Comparison of ENCODE assay signal across 9 cellular contexts in the genomic region with DNA sequence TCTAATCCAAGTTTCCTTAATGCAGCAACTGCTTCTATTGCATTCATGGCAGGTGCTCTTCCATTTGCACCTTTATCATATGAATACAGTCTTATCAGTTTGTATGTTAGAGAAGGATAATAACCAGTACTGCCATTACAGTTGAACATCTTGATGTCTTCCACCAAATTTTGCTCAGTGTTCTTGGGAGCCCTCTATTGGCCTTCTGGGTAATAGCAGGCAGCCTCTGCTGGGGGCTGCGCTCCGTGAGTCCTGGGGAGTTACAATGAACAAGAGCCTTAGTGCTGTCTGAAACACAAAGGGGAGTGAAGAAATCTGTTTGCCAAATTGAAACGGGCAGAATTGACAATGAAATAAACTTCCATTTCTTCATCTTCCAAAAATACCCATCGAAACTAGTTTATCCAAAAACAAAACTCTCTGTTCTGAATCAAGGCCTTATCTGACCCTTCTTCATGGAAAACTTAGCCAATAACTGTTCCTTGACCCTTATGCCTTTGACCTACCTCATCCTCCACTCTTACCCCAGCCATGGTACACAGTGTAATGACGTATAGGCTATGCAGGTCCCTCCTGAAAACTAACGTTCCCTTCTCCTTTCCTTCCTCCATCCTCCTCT.
DNase-seq lines count a peak whose midpoint lies in the region; ATAC-seq lines count a peak whose summit lies in the region.
"Had no signal": no experiment of that assay in that cellular context is flagged by ENCODE, and none has a peak within 500 bp of the region (broad histone marks: within the 10 kb centered on the region; RNA-seq: fewer than 3 reads in every experiment).

No MANE protein-coding gene starts in this region.

- no peaks in the 10 kb centered on the region for H3K4me1 Mint-ChIP-seq in activated CD4-positive, alpha-beta T cell treated with anti-CD3 and anti-CD28 coated beads, Interleukin-2, amount 10 ng/mL, durations not matched to agents 24 days and 14 days

- intact Hi-C loops in activated CD4-positive, alpha-beta T cell treated with anti-CD3 and anti-CD28 coated beads, Interleukin-2, amount 10 ng/mL, durations not matched to agents 24 days and 14 days (cut with micrococcal nuclease) = loop anchor here (2.0 to 5.0 kb wide), 2 partner anchors 533 to 1019 kb away; no protein-coding TSS in a partner anchor

- H3K27ac Mint-ChIP-seq in activated CD4-positive, alpha-beta T cell treated with anti-CD3 and anti-CD28 coated beads, Interleukin-2, amount 10 ng/mL, durations not matched to agents 24 days and 14 days = no peak overlapping the region
- H3K27ac Mint-ChIP-seq: activated naive CD4-positive, alpha-beta T cell treated with anti-CD3 and anti-CD28 coated beads, Interleukin-2, amount 50 U/mL, for 72 hours had no signal

- no peaks in the 10 kb centered on the region for H3K9me3 Mint-ChIP-seq in activated CD4-positive, alpha-beta T cell treated with anti-CD3 and anti-CD28 coated beads, Interleukin-2, amount 10 ng/mL, durations not matched to agents 24 days and 14 days

- ATAC-seq in HG03159 (IDR thresholded peaks at IDR 0.05; ENCODE audit: unreplicated experiment) = no peak

- DNase-seq in activated T-cell treated with anti-CD3 and anti-CD28 coated beads for 48 hours (ENCODE audit: low read depth) (peak; percentile 2), M059J (ENCODE audit: low read depth) (peak; percentile 20), foreskin melanocyte (peak; percentile 30), renal cortical epithelial cell (ENCODE audit: low read depth) (peak; percentile 24), NCI-H128 (lab: John Stamatoyannopoulos, UW; ENCODE audit: unreplicated experiment) (no peak)
- no peak for DNase-seq in activated T-cell treated with anti-CD3 and anti-CD28 coated beads, Interleukin-2, amount 50 U/mL, for 1 hour
- DNase-seq in activated CD4-positive, alpha-beta T cell treated with anti-CD3 and anti-CD28 coated beads, Interleukin-2, amount 10 ng/mL, durations not matched to agents 24 days and 14 days = peak; percentile 74

- no peak overlapping the region for H3K4me3 Mint-ChIP-seq in activated CD4-positive, alpha-beta T cell treated with anti-CD3 and anti-CD28 coated beads, Interleukin-2, amount 10 ng/mL, durations not matched to agents 24 days and 14 days

- peaks cover 7% of the 10 kb centered on the region for H3K27me3 Mint-ChIP-seq in activated CD4-positive, alpha-beta T cell treated with anti-CD3 and anti-CD28 coated beads, Interleukin-2, amount 10 ng/mL, durations not matched to agents 24 days and 14 days

- no peaks in the 10 kb centered on the region for H3K36me3 Mint-ChIP-seq in activated CD4-positive, alpha-beta T cell treated with anti-CD3 and anti-CD28 coated beads, Interleukin-2, amount 10 ng/mL, durations not matched to agents 24 days and 14 days (ENCODE audit: low read depth)
- H3K36me3 Mint-ChIP-seq: activated naive CD4-positive, alpha-beta T cell treated with anti-CD3 and anti-CD28 coated beads, Interleukin-2, amount 50 U/mL, for 72 hours had no signal

Comparison
In these comparisons a context has a peak if more than half of its experiments do, and no peak if none do; other contexts are left out.
1. DNase-seq: peak in activated T-cell treated with anti-CD3 and anti-CD28 coated beads for 48 hours (single experiment), M059J (single experiment), activated CD4-positive, alpha-beta T cell treated with anti-CD3 and anti-CD28 coated beads, Interleukin-2, amount 10 ng/mL, durations not matched to agents 24 days and 14 days (single experiment), foreskin melanocyte (single experiment) and renal cortical epithelial cell (single experiment); none in activated T-cell treated with anti-CD3 and anti-CD28 coated beads, Interleukin-2, amount 50 U/mL, for 1 hour (single experiment) and NCI-H128 (single experiment).